In genomic region chr5:60540855-60541805, GRCh38 we compare ENCODE assay signal across 8 cellular contexts.
A peak's percentile ranks its signal among the peaks of the same experiment; 100 is the strongest.
DNase-seq lines count a peak whose midpoint lies in the region; ATAC-seq and TF ChIP-seq lines count a peak whose summit lies in the region.

No MANE protein-coding gene starts in this region.

- H3K27me3 Mint-ChIP-seq in CD14-positive monocyte (ENCODE audit: low read depth in 3 of 3): peaks cover 15 to 23% (median 17%) of the 10 kb centered on the region in 3 donors

- peaks cover 0 to 5% (median 0%) of the 10 kb centered on the region in 7 donors for H3K9me3 Mint-ChIP-seq in CD14-positive monocyte

- DNase-seq in CD14-positive monocyte (ENCODE audit: low spot score) (no peak), fibroblast of villous mesenchyme (ENCODE audit: low read depth) (peak; percentile 72), 8988T (no peak), erythroblast (lab: John Stamatoyannopoulos, UW) (no peak), NCI-H526 treated with DMSO at 0.1 percent for 48 hours (lab: John Stamatoyannopoulos, UW) (no peak)
- DNase-seq in stimulated activated CD4-positive, alpha-beta T cell treated with anti-CD3 and anti-CD28 coated beads, Interleukin-4, amount 100 ng/mL, for 1 hour: no peak

- no peak for TF ChIP-seq POLR2A in erythroblast (IDR thresholded peaks at IDR 0.05; ENCODE audit: low read length)

- ATAC-seq in GM21367 (IDR thresholded peaks at IDR 0.05; ENCODE audit: unreplicated experiment) (peak; percentile 86), HG03457 (IDR thresholded peaks at IDR 0.05; ENCODE audit: unreplicated experiment) (peak; percentile 76)

- TF ChIP-seq CTCF in CD14-positive monocyte (IDR thresholded peaks at IDR 0.05) (no peak), fibroblast of villous mesenchyme (IDR thresholded peaks at IDR 0.05; ENCODE audit: insufficient read depth, low read depth, low read length) (peak; percentile 6)

- no peaks in the 10 kb centered on the region for H3K36me3 Mint-ChIP-seq in CD14-positive monocyte

- peak overlapping the region; percentile 8 for H3K4me3 ChIP-seq in fibroblast of villous mesenchyme (ENCODE audit: low read depth, low read length)

- intact Hi-C loops in CD14-positive monocyte (cut with micrococcal nuclease): no loop called here

- H3K27ac Mint-ChIP-seq in CD14-positive monocyte: peak overlapping the region; percentile 6 to 97 (median 91)

- H3K4me1 Mint-ChIP-seq in CD14-positive monocyte: peaks cover 49% of the 10 kb centered on the region

- peak overlapping the region in 1 of 2 donors; percentile 85 for H3K4me3 Mint-ChIP-seq in CD14-positive monocyte
